ENCODE assay signal across 8 cellular contexts in genomic region chr5:122076669-122077450, GRCh38. TPM values are rescaled to one million over a fixed set of nuclear protein-coding genes. Genes with fewer than 3 reads are reported as not detected.
DNase-seq lines count a peak whose midpoint lies in the region; ATAC-seq and TF ChIP-seq lines count a peak whose summit lies in the region.

No MANE protein-coding gene starts in this region.

- H3K9me3 ChIP-seq in thymus (ENCODE audit: control insufficient read depth), result no peaks in the 10 kb centered on the region

- CTCF ChIA-PET in activated CD8-positive, alpha-beta memory T cell treated with anti-CD3 and anti-CD28 coated beads, Interleukin-2, amount 10 ng/mL, durations not matched to agents 7 days and 5 days (lab: Charles Lee), result no interaction called here

- H3K36me3 Mint-ChIP-seq in activated CD8-positive, alpha-beta memory T cell treated with anti-CD3 and anti-CD28 coated beads, Interleukin-2, amount 10 ng/mL, durations not matched to agents 7 days and 5 days, result no peaks in the 10 kb centered on the region
- H3K36me3 Mint-ChIP-seq in naive B cell, result no peaks in the 10 kb centered on the region

- H3K4me3 Mint-ChIP-seq in activated CD8-positive, alpha-beta memory T cell treated with anti-CD3 and anti-CD28 coated beads, Interleukin-2, amount 10 ng/mL, durations not matched to agents 7 days and 5 days, result peak overlapping the region; percentile 60
- peak overlapping the region; percentile 42 to 83 (median 72) for H3K4me3 Mint-ChIP-seq in naive B cell

- H3K4me3 ChIP-seq in GM08714 (ENCODE audit: low read length) (peak overlapping the region; percentile 4; the same call in 1 of the 2 replicates), HFF-Myc (replicated peaks; ENCODE audit: low read depth, low read length) (peak overlapping the region; percentile 79), fibroblast of pulmonary artery (replicated peaks; ENCODE audit: low read depth, low read length) (peak overlapping the region; percentile 78), thymus (ENCODE audit: low read length) (peak overlapping the region; percentile 28)

- no peaks in the 10 kb centered on the region for H3K36me3 ChIP-seq in thymus (ENCODE audit: control insufficient read depth, insufficient read depth)

- H3K27me3 Mint-ChIP-seq in activated CD8-positive, alpha-beta memory T cell treated with anti-CD3 and anti-CD28 coated beads, Interleukin-2, amount 10 ng/mL, durations not matched to agents 7 days and 5 days, result peaks cover 62% of the 10 kb centered on the region
- H3K27me3 Mint-ChIP-seq in naive B cell, result peaks cover 43 to 64% (median 46%) of the 10 kb centered on the region in 3 donors

- ATAC-seq in activated CD8-positive, alpha-beta memory T cell treated with anti-CD3 and anti-CD28 coated beads, Interleukin-2, amount 10 ng/mL, durations not matched to agents 7 days and 5 days, result peak; percentile 49
- ATAC-seq in naive B cell (ENCODE audit: low read depth in 2 of 2) (peak; percentile 27 to 32), HG03457 (IDR thresholded peaks at IDR 0.05; ENCODE audit: unreplicated experiment) (no peak)

- DNase-seq in HFF-Myc (ENCODE audit: extremely low read depth, low read depth) (no peak), NCI-H2227 (lab: John Stamatoyannopoulos, UW; ENCODE audit: unreplicated experiment) (peak; percentile 76), fibroblast of pulmonary artery (ENCODE audit: low read depth) (peak; percentile 82), naive B cell (no peak)
- DNase-seq in activated CD8-positive, alpha-beta memory T cell treated with anti-CD3 and anti-CD28 coated beads, Interleukin-2, amount 10 ng/mL, durations not matched to agents 7 days and 5 days, result peak; percentile 63

- H3K27ac Mint-ChIP-seq in activated CD8-positive, alpha-beta memory T cell treated with anti-CD3 and anti-CD28 coated beads, Interleukin-2, amount 10 ng/mL, durations not matched to agents 7 days and 5 days, result no peak overlapping the region
- peak overlapping the region in 2 of 6 donors; percentile 62 to 63 for H3K27ac Mint-ChIP-seq in naive B cell

- peaks cover 16% of the 10 kb centered on the region for H3K4me1 Mint-ChIP-seq in activated CD8-positive, alpha-beta memory T cell treated with anti-CD3 and anti-CD28 coated beads, Interleukin-2, amount 10 ng/mL, durations not matched to agents 7 days and 5 days
- H3K4me1 Mint-ChIP-seq in naive B cell, result peaks cover 14 to 21% (median 20%) of the 10 kb centered on the region in 3 donors

- H3K4me1 ChIP-seq in thymus (ENCODE audit: control insufficient read depth, insufficient read depth, low read length), result peaks cover 3% of the 10 kb centered on the region

- H3K27ac ChIP-seq in thymus (ENCODE audit: low read depth), result no peak overlapping the region

- H3K27me3 ChIP-seq in thymus (ENCODE audit: control insufficient read depth, insufficient read depth), result peaks cover 25% of the 10 kb centered on the region

- TF ChIP-seq CTCF in HFF-Myc (IDR thresholded peaks at IDR 0.05; ENCODE audit: low read depth, low read length, missing control alignments), result peak; percentile 90
- TF ChIP-seq CTCF in fibroblast of pulmonary artery (IDR thresholded peaks at IDR 0.05; ENCODE audit: low read length, missing control alignments), result peak; percentile 89

- WGBS in thymus, result 1% methylated on average over 48 of the region's 48 CpGs

- H3K9me3 Mint-ChIP-seq in activated CD8-positive, alpha-beta memory T cell treated with anti-CD3 and anti-CD28 coated beads, Interleukin-2, amount 10 ng/mL, durations not matched to agents 7 days and 5 days (ENCODE audit: low read depth), result no peaks in the 10 kb centered on the region
- peaks cover 0 to 2% (median 0%) of the 10 kb centered on the region in 7 donors for H3K9me3 Mint-ChIP-seq in naive B cell

RNA-seq across cellular contexts. Expression of gene LOX, which starts 1.2 kb away (rescaled TPM):
- not detected for total RNA-seq in activated CD8-positive, alpha-beta memory T cell treated with anti-CD3 and anti-CD28 coated beads, Interleukin-2, amount 10 ng/mL, durations not matched to agents 7 days and 5 days
- under 1 TPM in 2 of 6 donors, not detected in 4; 0.17 to 0.36 TPM for polyA plus RNA-seq in naive B cell (ENCODE audit: low read depth in 6 of 6)
- 5.2 TPM for polyA plus RNA-seq in thymus

RNA-seq across cellular contexts. Expression of gene ZNF474, which starts 52.5 kb away (rescaled TPM):
- under 1 TPM in 1 of 2 experiments, not detected in 1; 0.35 TPM for total RNA-seq in activated CD8-positive, alpha-beta memory T cell treated with anti-CD3 and anti-CD28 coated beads, Interleukin-2, amount 10 ng/mL, durations not matched to agents 7 days and 5 days
- polyA plus RNA-seq in naive B cell (ENCODE audit: low read depth in 6 of 6), result under 1 TPM in 1 of 6 donors, not detected in 5; 0.23 TPM
- polyA plus RNA-seq in thymus, result 0.50 TPM

Comparison
In these comparisons a context has a peak if more than half of its experiments do, and no peak if none do; other contexts are left out.
1. H3K4me3 ChIP-seq: peak in every context shown above with its lines; median percentile 79 in HFF-Myc; 78 in fibroblast of pulmonary artery; 28 in thymus; 4 in GM08714.
2. DNase-seq: peak in NCI-H2227 (single experiment), activated CD8-positive, alpha-beta memory T cell treated with anti-CD3 and anti-CD28 coated beads, Interleukin-2, amount 10 ng/mL, durations not matched to agents 7 days and 5 days (single experiment) and fibroblast of pulmonary artery (single experiment); none in HFF-Myc (single experiment) and naive B cell (single experiment).